ENCODE assay signal across 22 cellular contexts in the genomic region with DNA sequence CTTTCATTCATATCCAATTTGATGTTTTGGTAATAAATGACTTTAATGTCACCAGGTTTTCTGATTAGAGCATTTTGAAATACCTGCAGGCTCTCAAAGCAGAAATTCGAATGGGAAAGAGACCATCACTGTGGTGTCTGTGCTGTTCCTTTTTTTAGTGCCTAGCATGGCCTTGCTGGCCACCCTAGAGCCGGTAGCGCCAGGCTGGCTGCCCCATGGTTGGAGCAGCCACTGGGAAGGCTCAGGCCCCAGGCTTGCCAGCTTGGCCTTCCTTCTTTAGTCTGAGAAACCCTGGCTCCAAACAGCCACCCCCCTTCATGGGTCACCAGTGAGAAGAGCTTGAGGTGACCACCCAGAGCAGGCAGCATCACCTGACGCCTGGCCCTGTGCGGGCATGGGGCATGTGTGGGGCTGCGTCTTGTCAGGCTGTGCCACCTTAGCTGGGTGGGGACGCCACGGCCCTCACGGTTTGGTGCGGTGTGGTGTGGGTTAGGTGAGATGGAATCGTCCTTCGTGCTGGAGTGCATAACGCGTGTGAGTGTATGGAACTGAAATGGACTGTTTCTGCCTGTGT. TPM values are rescaled to one million over a fixed set of nuclear protein-coding genes. Genes with fewer than 3 reads are reported as not detected.
A peak's percentile ranks its signal among the peaks of the same experiment; 100 is the strongest.
DNase-seq lines count a peak whose midpoint lies in the region; ATAC-seq, FAIRE-seq and TF ChIP-seq lines count a peak whose summit lies in the region.
"Had no signal": no experiment of that assay in that cellular context is flagged by ENCODE, and none has a peak within 500 bp of the region (broad histone marks: within the 10 kb centered on the region; RNA-seq: fewer than 3 reads in every experiment).

No MANE protein-coding gene starts in this region.

- H3K4me1 ChIP-seq in naive thymus-derived CD4-positive, alpha-beta T cell (ENCODE audit: control insufficient read depth in 2 of 2, insufficient read depth in 2 of 2, low read length in 2 of 2): no peaks in the 10 kb centered on the region
- no peaks in the 10 kb centered on the region; the same call in 1 of the 2 replicates for H3K4me1 ChIP-seq in PC-3 (ENCODE audit: insufficient read depth, low read length)
- H3K4me1 ChIP-seq: A549, BE2C, HAP-1 had no signal

- H4K20me1 ChIP-seq in PC-3 (ENCODE audit: low read length): no peaks in the 10 kb centered on the region

- H3K4me3 ChIP-seq in naive thymus-derived CD4-positive, alpha-beta T cell (ENCODE audit: low read length): no peak overlapping the region
- no peak overlapping the region for H3K4me3 ChIP-seq in PC-3 (ENCODE audit: low read length)
- H3K4me3 ChIP-seq: A549, HAP-1, SJCRH30 had no signal

- CTCF ChIA-PET in WTC11 (lab: Charles Lee) (interaction anchor here (1.2 to 3.3 kb wide), 2 partner anchors 77 to 122 kb away, joined by 3 to 17 read pairs; partner anchors contain the start of gene CPZ), GM10248 (lab: Yijun Ruan, JAX) (interaction anchor here (0.8 to 5.6 kb wide), 5 partner anchors 11 to 448 kb away, joined by 3 to 79 read pairs (median 3); no protein-coding TSS in a partner anchor), PC-3 (lab: Charles Lee) (no interaction called here)
- CTCF ChIA-PET in naive thymus-derived CD4-positive, alpha-beta T cell (lab: Charles Lee): no interaction called here

- H3K9me3 ChIP-seq in naive thymus-derived CD4-positive, alpha-beta T cell (ENCODE audit: control insufficient read depth in 2 of 3, low read length in 3 of 3): no peaks in the 10 kb centered on the region
- no peaks in the 10 kb centered on the region for H3K9me3 ChIP-seq in PC-3 (ENCODE audit: low read length)
- H3K9me3 ChIP-seq: A549, BE2C, HAP-1, SJCRH30 had no signal

- no peak overlapping the region for H3K27ac ChIP-seq in naive thymus-derived CD4-positive, alpha-beta T cell (ENCODE audit: low read depth, low read length)
- H3K27ac ChIP-seq in PC-3 (ENCODE audit: low read length): no peak overlapping the region
- H3K27ac ChIP-seq: A549, SJCRH30 had no signal

- no peak overlapping the region for H2AFZ ChIP-seq in PC-3 (ENCODE audit: low read length)

- intact Hi-C loops in naive thymus-derived CD4-positive, alpha-beta T cell (cut with micrococcal nuclease): no loop called here
- intact Hi-C loops in PC-3 (cut with micrococcal nuclease): no loop called here

- no peaks in the 10 kb centered on the region for H3K79me2 ChIP-seq in PC-3 (ENCODE audit: low read length)

- DNase-seq in GM12891 (ENCODE audit: insufficient read length, low spot score): no peak
- DNase-seq in WTC11 (ENCODE audit: low spot score): no peak
- no peak for DNase-seq in memory B cell (ENCODE audit: low spot score in 2 of 2)
- no peak for DNase-seq in progenitor cell of endocrine pancreas (ENCODE audit: low spot score, unreplicated experiment)
- no peak for DNase-seq in GM10248 (ENCODE audit: extremely low spot score)
- DNase-seq in HTR-8/SVneo (ENCODE audit: insufficient read length, low spot score): no peak
- DNase-seq in naive thymus-derived CD4-positive, alpha-beta T cell: no peak
- no peak for DNase-seq in PC-3
- DNase-seq: BE2C; CD4-positive, alpha-beta T cell; COR-L47; DMS153; IMR-90; MV-4-11; NCI-H1105 treated with DMSO at 0.1 percent for 48 hours; NCI-H2029 treated with DMSO at 0.1 percent for 48 hours; NCI-H524 treated with DMSO at 0.1 percent for 48 hours; NCI-H82; SJCRH30 had no signal

- H3K27me3 Mint-ChIP-seq in WTC11 (ENCODE audit: low read depth) (no peaks in the 10 kb centered on the region), memory B cell (no peaks in the 10 kb centered on the region), progenitor cell of endocrine pancreas (no peaks in the 10 kb centered on the region)
- no peaks in the 10 kb centered on the region for H3K27me3 Mint-ChIP-seq in naive thymus-derived CD4-positive, alpha-beta T cell
- H3K27me3 Mint-ChIP-seq: CD4-positive, alpha-beta T cell had no signal

- BruUV-seq in PC-3 (replicated peaks; lab: Mats Ljungman, UMichigan): no TSS peak

- H3F3A ChIP-seq in PC-3 (ENCODE audit: low read length, unreplicated experiment): no peaks in the 10 kb centered on the region

- peaks cover 21% of the 10 kb centered on the region for H3K36me3 Mint-ChIP-seq in WTC11
- peaks cover 8% of the 10 kb centered on the region for H3K36me3 Mint-ChIP-seq in memory B cell
- peaks cover 9% of the 10 kb centered on the region for H3K36me3 Mint-ChIP-seq in progenitor cell of endocrine pancreas (ENCODE audit: insufficient read depth)
- peaks cover 0 to 20% (median 7%) of the 10 kb centered on the region in 5 donors for H3K36me3 Mint-ChIP-seq in naive thymus-derived CD4-positive, alpha-beta T cell

- H3K9me3 Mint-ChIP-seq in WTC11 (no peaks in the 10 kb centered on the region), memory B cell (no peaks in the 10 kb centered on the region), progenitor cell of endocrine pancreas (ENCODE audit: low read depth) (no peaks in the 10 kb centered on the region)
- no peaks in the 10 kb centered on the region for H3K9me3 Mint-ChIP-seq in naive thymus-derived CD4-positive, alpha-beta T cell
- H3K9me3 Mint-ChIP-seq: CD4-positive, alpha-beta T cell had no signal

- no peak for FAIRE-seq in GM12891 (lab: Jason Lieb, UNC)
- FAIRE-seq in HTR-8/SVneo (lab: Jason Lieb, UNC): no peak
- FAIRE-seq: A549, RCC 7860 had no signal

- H3K4me2 ChIP-seq in PC-3 (ENCODE audit: low read length): no peak overlapping the region
- H3K4me2 ChIP-seq: A549 had no signal

- H3K27ac Mint-ChIP-seq in WTC11: peak overlapping the region; percentile 6; the same call in 1 of the 2 replicates
- H3K27ac Mint-ChIP-seq in memory B cell: peak overlapping the region; percentile 45
- peak overlapping the region; percentile 62 for H3K27ac Mint-ChIP-seq in progenitor cell of endocrine pancreas
- H3K27ac Mint-ChIP-seq in naive thymus-derived CD4-positive, alpha-beta T cell: peak overlapping the region in 1 of 9 donors; percentile 42
- H3K27ac Mint-ChIP-seq: CD4-positive, alpha-beta T cell had no signal

- H3K27me3 ChIP-seq in naive thymus-derived CD4-positive, alpha-beta T cell (ENCODE audit: control insufficient read depth in 2 of 2, insufficient read depth in 2 of 2, low read length in 2 of 2): no peaks in the 10 kb centered on the region
- no peaks in the 10 kb centered on the region for H3K27me3 ChIP-seq in PC-3 (ENCODE audit: low read length)
- H3K27me3 ChIP-seq: BE2C, SJCRH30 had no signal

- ATAC-seq in WTC11: no peak
- no peak for ATAC-seq in memory B cell (ENCODE audit: low read depth)
- no peak for ATAC-seq in naive thymus-derived CD4-positive, alpha-beta T cell
- no peak for ATAC-seq in PC-3
- ATAC-seq: A549 had no signal

- H3K4me3 Mint-ChIP-seq in WTC11: no peak overlapping the region
- H3K4me3 Mint-ChIP-seq in memory B cell: no peak overlapping the region
- H3K4me3 Mint-ChIP-seq in progenitor cell of endocrine pancreas (ENCODE audit: low read depth): no peak overlapping the region
- H3K4me3 Mint-ChIP-seq in naive thymus-derived CD4-positive, alpha-beta T cell: no peak overlapping the region
- H3K4me3 Mint-ChIP-seq: CD4-positive, alpha-beta T cell had no signal

- H3K4me1 Mint-ChIP-seq in WTC11 (0 out of 2 replicates have a peak, but pooled peaks cover 2% of the 10 kb centered on the region), memory B cell (peaks cover 3% of the 10 kb centered on the region), progenitor cell of endocrine pancreas (ENCODE audit: low read depth) (no peaks in the 10 kb centered on the region)
- peaks cover 0 to 3% (median 0%) of the 10 kb centered on the region in 7 donors for H3K4me1 Mint-ChIP-seq in naive thymus-derived CD4-positive, alpha-beta T cell

- TF ChIP-seq POLR2A in GM12891 (IDR thresholded peaks at IDR 0.05; ENCODE audit: low read depth, low read length): no peak

- no peaks in the 10 kb centered on the region for H3K9me2 ChIP-seq in PC-3 (replicated peaks; ENCODE audit: low read length)

- POLR2A ChIA-PET in WTC11 (lab: Charles Lee): no interaction called here
- POLR2A ChIA-PET in GM10248 (lab: Yijun Ruan, JAX): no interaction called here
- POLR2A ChIA-PET in naive thymus-derived CD4-positive, alpha-beta T cell (lab: Charles Lee): no interaction called here
- POLR2A ChIA-PET in PC-3 (lab: Charles Lee; ENCODE audit: unreplicated experiment): no interaction called here

- no peak overlapping the region for H3K9ac ChIP-seq in PC-3 (ENCODE audit: low read length)

- peaks cover 0 to 59% (median 0%) of the 10 kb centered on the region in 3 experiments for H3K36me3 ChIP-seq in naive thymus-derived CD4-positive, alpha-beta T cell (ENCODE audit: control insufficient read depth in 2 of 3, insufficient read depth in 3 of 3, low read length in 3 of 3)
- H3K36me3 ChIP-seq in PC-3 (ENCODE audit: low read depth, low read length): peaks cover 3% of the 10 kb centered on the region; the same call in 1 of the 2 replicates

- TF ChIP-seq CTCF in WTC11 (IDR thresholded peaks at IDR 0.05) (no peak), progenitor cell of endocrine pancreas (IDR thresholded peaks at IDR 0.05; ENCODE audit: unreplicated experiment) (no peak), GM10248 (IDR thresholded peaks at IDR 0.05; ENCODE audit: control extremely low read depth, extremely low read depth, low read depth, missing control alignments) (no peak), PC-3 (conservative IDR thresholded peaks at IDR 0.05; ENCODE audit: low read depth, low read length) (no peak)

TF ChIP-seq in GM12891, 5 proteins besides CTCF, POLR2A, EP300 and RAD21:
- TF ChIP-seq POLR2AphosphoS5 (IDR thresholded peaks at IDR 0.05; ENCODE audit: low read depth, low read length) (peak; percentile 25; the same call in 1 of the 2 replicates), TAF1 (IDR thresholded peaks at IDR 0.05; ENCODE audit: low read depth, low read length) (no peak)

TF ChIP-seq in WTC11, 78 proteins besides CTCF, POLR2A, EP300 and RAD21 (continues in another document):
- TF ChIP-seq MYBL2 (CRISPR knock-in tag; IDR thresholded peaks at IDR 0.05): no peak
- no peak for TF ChIP-seq NFATC4 (CRISPR knock-in tag; IDR thresholded peaks at IDR 0.05)
- TF ChIP-seq SOX15 (CRISPR knock-in tag; IDR thresholded peaks at IDR 0.05): no peak
- no peak for TF ChIP-seq NFE2L1 (CRISPR knock-in tag; IDR thresholded peaks at IDR 0.05)

RNA-seq across cellular contexts. Expression of gene TRMT44, which starts 30.0 kb away (rescaled TPM):
- 6.8 TPM for polyA plus RNA-seq in GM12891 (2012; ENCODE audit: low read depth, missing spikeins)
- total RNA-seq in WTC11 (2021): 25.6 to 29.6 TPM (median 28.4 TPM) in 3 replicates
- 29.1 and 31.0 TPM in 2 replicates for total RNA-seq in progenitor cell of endocrine pancreas
- 10 to 100 TPM; 28.5 to 33.7 (median 29.6) TPM for total RNA-seq in naive thymus-derived CD4-positive, alpha-beta T cell
- 10 to 100 TPM; 13.8 to 21.3 TPM for polyA plus RNA-seq in naive thymus-derived CD4-positive, alpha-beta T cell
- 13.3 and 15.3 TPM in 2 replicates for total RNA-seq in PC-3 (2014; rRNA removed)

RNA-seq across cellular contexts. Expression of gene ACOX3, which starts 30.0 kb away (rescaled TPM):
- polyA plus RNA-seq in GM12891 (2012; ENCODE audit: low read depth, missing spikeins): 13.4 TPM
- total RNA-seq in WTC11 (2021) (10.6 to 10.7 TPM (median 10.6 TPM) in 3 replicates), progenitor cell of endocrine pancreas (22.6 and 25.3 TPM in 2 replicates), PC-3 (2014; rRNA removed) (12.2 and 13.0 TPM in 2 replicates)
- total RNA-seq in naive thymus-derived CD4-positive, alpha-beta T cell: 10 to 100 TPM; 10.9 to 20.5 (median 14.8) TPM
- 10 to 100 TPM; 16.1 to 19.1 TPM for polyA plus RNA-seq in naive thymus-derived CD4-positive, alpha-beta T cell

Comparison
In these comparisons a context has a peak if more than half of its experiments do, and no peak if none do; other contexts are left out.
1. CTCF ChIA-PET loops: an anchor here in WTC11 (1.2 to 3.3 kb wide) and GM10248 (0.8 to 5.6 kb wide); none called in naive thymus-derived CD4-positive, alpha-beta T cell and PC-3.